In the genomic region with DNA sequence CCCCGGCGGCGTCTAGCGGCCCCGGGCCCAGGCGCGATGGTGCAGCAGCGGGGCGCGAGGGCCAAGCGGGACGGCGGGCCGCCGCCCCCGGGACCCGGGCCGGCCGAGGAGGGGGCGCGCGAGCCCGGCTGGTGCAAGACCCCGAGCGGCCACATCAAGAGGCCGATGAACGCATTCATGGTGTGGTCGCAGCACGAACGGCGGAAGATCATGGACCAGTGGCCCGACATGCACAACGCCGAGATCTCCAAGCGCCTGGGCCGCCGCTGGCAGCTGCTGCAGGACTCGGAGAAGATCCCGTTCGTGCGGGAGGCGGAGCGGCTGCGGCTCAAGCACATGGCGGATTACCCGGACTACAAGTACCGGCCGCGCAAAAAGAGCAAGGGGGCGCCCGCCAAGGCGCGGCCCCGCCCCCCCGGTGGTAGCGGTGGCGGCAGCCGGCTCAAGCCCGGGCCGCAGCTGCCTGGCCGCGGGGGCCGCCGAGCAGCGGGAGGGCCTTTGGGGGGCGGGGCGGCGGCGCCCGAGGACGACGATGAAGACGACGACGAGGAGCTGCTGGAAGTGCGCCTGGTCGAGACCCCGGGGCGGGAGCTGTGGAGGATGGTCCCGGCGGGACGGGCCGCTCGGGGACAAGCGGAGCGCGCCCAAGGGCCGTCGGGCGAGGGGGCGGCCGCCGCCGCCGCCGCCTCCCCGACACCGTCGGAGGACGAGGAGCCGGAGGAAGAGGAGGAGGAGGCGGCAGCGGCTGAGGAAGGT, we compare ENCODE assay signal across 2 cellular contexts.
TF ChIP-seq lines count a peak whose summit lies in the region.

No MANE protein-coding gene starts in this region.

TF ChIP-seq in A549, 52 proteins besides CTCF, POLR2A, EP300 and RAD21:
- TF ChIP-seq FOXS1 (CRISPR knock-in tag; IDR thresholded peaks at IDR 0.05) (no peak), NPAS2 (CRISPR knock-in tag; IDR thresholded peaks at IDR 0.05; ENCODE audit: borderline replicate concordance) (no peak), CHD4 (IDR thresholded peaks at IDR 0.05; ENCODE audit: borderline replicate concordance) (no peak), ESRRA (IDR thresholded peaks at IDR 0.05; ENCODE audit: borderline replicate concordance, low read length) (no peak), RFX5 (IDR thresholded peaks at IDR 0.05) (0 out of 2 replicates have a peak, but pooled peaks have one; percentile 47), HOXB5 (CRISPR knock-in tag; IDR thresholded peaks at IDR 0.05) (no peak), SMC3 (IDR thresholded peaks at IDR 0.05) (0 out of 3 replicates have a peak, but pooled peaks have one; percentile 18), EHF (CRISPR knock-in tag; IDR thresholded peaks at IDR 0.05) (no peak), USF2 (IDR thresholded peaks at IDR 0.05) (no peak), TP53 (CRISPR knock-in tag; IDR thresholded peaks at IDR 0.05) (no peak), ZFP36 (IDR thresholded peaks at IDR 0.05; ENCODE audit: borderline replicate concordance, partially characterized antibody) (no peak), JUN (IDR thresholded peaks at IDR 0.05) (peak in 1 of 2 experiments; percentile 3; a peak in 2 of 5 replicates), ATOH8 (CRISPR knock-in tag; IDR thresholded peaks at IDR 0.05; ENCODE audit: low read depth) (0 out of 2 replicates have a peak, but pooled peaks have one; percentile 24)
- TF ChIP-seq, protein P1, sequence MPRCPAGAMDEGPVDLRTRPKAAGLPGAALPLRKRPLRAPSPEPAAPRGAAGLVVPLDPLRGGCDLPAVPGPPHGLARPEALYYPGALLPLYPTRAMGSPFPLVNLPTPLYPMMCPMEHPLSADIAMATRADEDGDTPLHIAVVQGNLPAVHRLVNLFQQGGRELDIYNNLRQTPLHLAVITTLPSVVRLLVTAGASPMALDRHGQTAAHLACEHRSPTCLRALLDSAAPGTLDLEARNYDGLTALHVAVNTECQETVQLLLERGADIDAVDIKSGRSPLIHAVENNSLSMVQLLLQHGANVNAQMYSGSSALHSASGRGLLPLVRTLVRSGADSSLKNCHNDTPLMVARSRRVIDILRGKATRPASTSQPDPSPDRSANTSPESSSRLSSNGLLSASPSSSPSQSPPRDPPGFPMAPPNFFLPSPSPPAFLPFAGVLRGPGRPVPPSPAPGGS (IDR thresholded peaks at IDR 0.05), result 0 out of 3 replicates have a peak, but pooled peaks have one; percentile 16
- TF ChIP-seq, protein P2, sequence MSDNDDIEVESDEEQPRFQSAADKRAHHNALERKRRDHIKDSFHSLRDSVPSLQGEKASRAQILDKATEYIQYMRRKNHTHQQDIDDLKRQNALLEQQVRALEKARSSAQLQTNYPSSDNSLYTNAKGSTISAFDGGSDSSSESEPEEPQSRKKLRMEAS (IDR thresholded peaks at IDR 0.05), result peak; percentile 69; the same call in 1 of the 2 replicates

TF ChIP-seq in GM12878, 131 proteins besides CTCF, POLR2A, EP300 and RAD21:
- TF ChIP-seq GATAD2B (conservative IDR thresholded peaks at IDR 0.05; ENCODE audit: low read depth) (0 out of 2 replicates have a peak, but pooled peaks have one; percentile 34), YY1 (IDR thresholded peaks at IDR 0.05; ENCODE audit: low read depth, low read length) (peak; percentile 56; the same call in 1 of the 2 replicates), SIN3A (IDR thresholded peaks at IDR 0.05; ENCODE audit: low read depth, low read length) (0 out of 2 replicates have a peak, but pooled peaks have one; percentile 43), BHLHE40 (IDR thresholded peaks at IDR 0.05; ENCODE audit: borderline replicate concordance in 1 of 2, low read depth in 2 of 2, low read length in 1 of 2) (peak in 1 of 2 experiments; percentile 27; a peak in 1 of 4 replicates), IKZF2 (IDR thresholded peaks at IDR 0.05) (no peak), PML (IDR thresholded peaks at IDR 0.05; ENCODE audit: low read length) (no peak), NR2F1 (conservative IDR thresholded peaks at IDR 0.05) (no peak), TCF3 (IDR thresholded peaks at IDR 0.05; ENCODE audit: borderline replicate concordance, insufficient read depth, low read depth, low read length) (0 out of 2 replicates have a peak, but pooled peaks have one; percentile 7), NKRF (conservative IDR thresholded peaks at IDR 0.05) (peak; percentile 44; the same call in 1 of the 2 replicates), BACH1 (IDR thresholded peaks at IDR 0.05; ENCODE audit: borderline replicate concordance) (no peak), SREBF2 (IDR thresholded peaks at IDR 0.05; ENCODE audit: low read length) (no peak), RELB (IDR thresholded peaks at IDR 0.05; ENCODE audit: low read depth) (no peak), MXI1 (IDR thresholded peaks at IDR 0.05; ENCODE audit: low read depth, low read length) (peak; percentile 65; the same call in 1 of the 2 replicates), SP1 (IDR thresholded peaks at IDR 0.05; ENCODE audit: low read depth, low read length) (no peak), IKZF1 (conservative IDR thresholded peaks at IDR 0.05) (peak; percentile 86), ZNF24 (IDR thresholded peaks at IDR 0.05) (peak; percentile 11; the same call in 1 of the 2 replicates), DPF2 (IDR thresholded peaks at IDR 0.05) (peak; percentile 40; the same call in 1 of the 2 replicates), ZNF622 (IDR thresholded peaks at IDR 0.05) (no peak)
- TF ChIP-seq, protein P3, sequence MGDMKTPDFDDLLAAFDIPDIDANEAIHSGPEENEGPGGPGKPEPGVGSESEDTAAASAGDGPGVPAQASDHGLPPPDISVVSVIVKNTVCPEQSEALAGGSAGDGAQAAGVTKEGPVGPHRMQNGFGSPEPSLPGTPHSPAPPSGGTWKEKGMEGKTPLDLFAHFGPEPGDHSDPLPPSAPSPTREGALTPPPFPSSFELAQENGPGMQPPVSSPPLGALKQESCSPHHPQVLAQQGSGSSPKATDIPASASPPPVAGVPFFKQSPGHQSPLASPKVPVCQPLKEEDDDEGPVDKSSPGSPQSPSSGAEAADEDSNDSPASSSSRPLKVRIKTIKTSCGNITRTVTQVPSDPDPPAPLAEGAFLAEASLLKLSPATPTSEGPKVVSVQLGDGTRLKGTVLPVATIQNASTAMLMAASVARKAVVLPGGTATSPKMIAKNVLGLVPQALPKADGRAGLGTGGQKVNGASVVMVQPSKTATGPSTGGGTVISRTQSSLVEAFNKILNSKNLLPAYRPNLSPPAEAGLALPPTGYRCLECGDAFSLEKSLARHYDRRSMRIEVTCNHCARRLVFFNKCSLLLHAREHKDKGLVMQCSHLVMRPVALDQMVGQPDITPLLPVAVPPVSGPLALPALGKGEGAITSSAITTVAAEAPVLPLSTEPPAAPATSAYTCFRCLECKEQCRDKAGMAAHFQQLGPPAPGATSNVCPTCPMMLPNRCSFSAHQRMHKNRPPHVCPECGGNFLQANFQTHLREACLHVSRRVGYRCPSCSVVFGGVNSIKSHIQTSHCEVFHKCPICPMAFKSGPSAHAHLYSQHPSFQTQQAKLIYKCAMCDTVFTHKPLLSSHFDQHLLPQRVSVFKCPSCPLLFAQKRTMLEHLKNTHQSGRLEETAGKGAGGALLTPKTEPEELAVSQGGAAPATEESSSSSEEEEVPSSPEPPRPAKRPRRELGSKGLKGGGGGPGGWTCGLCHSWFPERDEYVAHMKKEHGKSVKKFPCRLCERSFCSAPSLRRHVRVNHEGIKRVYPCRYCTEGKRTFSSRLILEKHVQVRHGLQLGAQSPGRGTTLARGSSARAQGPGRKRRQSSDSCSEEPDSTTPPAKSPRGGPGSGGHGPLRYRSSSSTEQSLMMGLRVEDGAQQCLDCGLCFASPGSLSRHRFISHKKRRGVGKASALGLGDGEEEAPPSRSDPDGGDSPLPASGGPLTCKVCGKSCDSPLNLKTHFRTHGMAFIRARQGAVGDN (IDR thresholded peaks at IDR 0.05), result 0 out of 2 replicates have a peak, but pooled peaks have one; percentile 10
- TF ChIP-seq, protein P4, sequence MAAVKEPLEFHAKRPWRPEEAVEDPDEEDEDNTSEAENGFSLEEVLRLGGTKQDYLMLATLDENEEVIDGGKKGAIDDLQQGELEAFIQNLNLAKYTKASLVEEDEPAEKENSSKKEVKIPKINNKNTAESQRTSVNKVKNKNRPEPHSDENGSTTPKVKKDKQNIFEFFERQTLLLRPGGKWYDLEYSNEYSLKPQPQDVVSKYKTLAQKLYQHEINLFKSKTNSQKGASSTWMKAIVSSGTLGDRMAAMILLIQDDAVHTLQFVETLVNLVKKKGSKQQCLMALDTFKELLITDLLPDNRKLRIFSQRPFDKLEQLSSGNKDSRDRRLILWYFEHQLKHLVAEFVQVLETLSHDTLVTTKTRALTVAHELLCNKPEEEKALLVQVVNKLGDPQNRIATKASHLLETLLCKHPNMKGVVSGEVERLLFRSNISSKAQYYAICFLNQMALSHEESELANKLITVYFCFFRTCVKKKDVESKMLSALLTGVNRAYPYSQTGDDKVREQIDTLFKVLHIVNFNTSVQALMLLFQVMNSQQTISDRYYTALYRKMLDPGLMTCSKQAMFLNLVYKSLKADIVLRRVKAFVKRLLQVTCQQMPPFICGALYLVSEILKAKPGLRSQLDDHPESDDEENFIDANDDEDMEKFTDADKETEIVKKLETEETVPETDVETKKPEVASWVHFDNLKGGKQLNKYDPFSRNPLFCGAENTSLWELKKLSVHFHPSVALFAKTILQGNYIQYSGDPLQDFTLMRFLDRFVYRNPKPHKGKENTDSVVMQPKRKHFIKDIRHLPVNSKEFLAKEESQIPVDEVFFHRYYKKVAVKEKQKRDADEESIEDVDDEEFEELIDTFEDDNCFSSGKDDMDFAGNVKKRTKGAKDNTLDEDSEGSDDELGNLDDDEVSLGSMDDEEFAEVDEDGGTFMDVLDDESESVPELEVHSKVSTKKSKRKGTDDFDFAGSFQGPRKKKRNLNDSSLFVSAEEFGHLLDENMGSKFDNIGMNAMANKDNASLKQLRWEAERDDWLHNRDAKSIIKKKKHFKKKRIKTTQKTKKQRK (IDR thresholded peaks at IDR 0.05; ENCODE audit: low read depth, low read length), result no peak
